ENCODE assay signal across 15 cellular contexts in the genomic region with DNA sequence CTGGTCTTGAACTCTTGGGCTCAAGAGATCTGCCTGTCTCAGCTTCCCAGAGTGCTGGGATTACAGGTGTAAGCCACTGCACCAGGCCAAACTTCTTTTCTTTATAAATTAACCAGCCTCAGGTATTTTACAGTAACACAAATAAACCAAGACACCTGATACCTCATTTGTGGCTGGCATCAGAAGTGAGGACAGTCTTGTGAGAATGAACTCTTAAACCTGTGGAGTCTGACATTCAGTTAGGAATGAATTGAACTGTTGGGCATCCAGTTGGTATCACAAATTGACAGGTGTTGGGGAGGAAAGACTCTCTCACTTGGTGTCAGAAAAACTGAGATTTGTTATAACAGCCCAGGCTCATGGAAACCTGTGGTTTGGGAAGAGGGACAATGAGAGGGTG.
DNase-seq lines count a peak whose midpoint lies in the region; ATAC-seq and TF ChIP-seq lines count a peak whose summit lies in the region.
"Had no signal": no experiment of that assay in that cellular context is flagged by ENCODE, and none has a peak within 500 bp of the region (broad histone marks: within the 10 kb centered on the region; RNA-seq: fewer than 3 reads in every experiment).

No MANE protein-coding gene starts in this region.

- H3K9ac ChIP-seq in PC-3 (ENCODE audit: low read length) = no peak overlapping the region
- H3K9ac ChIP-seq: BLaER1 treated with 17β-estradiol and CSF1 and Interleukin-3, amounts not matched to agents 10 nM and 100 nM had no signal

- H3K9me3 ChIP-seq in HEK293 (ENCODE audit: control insufficient read depth, insufficient read depth, low read depth, low read length) (no peaks in the 10 kb centered on the region), PC-3 (ENCODE audit: low read length) (no peaks in the 10 kb centered on the region)
- H3K9me3 ChIP-seq: HAP-1 had no signal

- H4K20me1 ChIP-seq in PC-3 (ENCODE audit: low read length) = no peaks in the 10 kb centered on the region
- H4K20me1 ChIP-seq: BLaER1 treated with 17β-estradiol and CSF1 and Interleukin-3, amounts not matched to agents 10 nM and 100 nM had no signal

- H3K36me3 ChIP-seq in HEK293 (ENCODE audit: control insufficient read depth in 2 of 2, insufficient read depth in 1 of 2, low read length in 2 of 2) (no peaks in the 10 kb centered on the region; a peak in 1 of 3 replicates), PC-3 (ENCODE audit: low read depth, low read length) (no peaks in the 10 kb centered on the region)
- H3K36me3 ChIP-seq: BLaER1 treated with 17β-estradiol and CSF1 and Interleukin-3, amounts not matched to agents 10 nM and 100 nM; HAP-1 had no signal

- ATAC-seq in PC-3 = no peak
- no peak for ATAC-seq in GM21526 (IDR thresholded peaks at IDR 0.05; ENCODE audit: low FRiP score, unreplicated experiment)
- ATAC-seq: CD8-positive, alpha-beta T cell; K562 had no signal

- POLR2A ChIA-PET in HEK293 (lab: Yijun Ruan, JAX) = interaction anchor here (0.6 kb wide), 1 partner anchor 99 kb away, joined by 7 read pairs; no protein-coding TSS in a partner anchor
- POLR2A ChIA-PET in PC-3 (lab: Charles Lee; ENCODE audit: unreplicated experiment) = interaction anchor here (0.6 kb wide), 1 partner anchor 21 kb away, joined by 9 read pairs; no protein-coding TSS in a partner anchor

- H3K4me1 ChIP-seq in HEK293 (ENCODE audit: control insufficient read depth, insufficient read depth, low read length) (peaks cover 2% of the 10 kb centered on the region; the same call in 1 of the 2 replicates), PC-3 (ENCODE audit: insufficient read depth, low read length) (peaks cover 29% of the 10 kb centered on the region)
- H3K4me1 ChIP-seq: HAP-1 had no signal

- BruUV-seq in PC-3 (replicated peaks; lab: Mats Ljungman, UMichigan) = no TSS peak

- H3K4me1 Mint-ChIP-seq in nephron progenitor cell = peaks cover 3% of the 10 kb centered on the region

- H2AFZ ChIP-seq in PC-3 (ENCODE audit: low read length) = no peak overlapping the region

- no peaks in the 10 kb centered on the region for H3K27me3 ChIP-seq in PC-3 (ENCODE audit: low read length)
- H3K27me3 ChIP-seq: BLaER1 treated with 17β-estradiol and CSF1 and Interleukin-3, amounts not matched to agents 10 nM and 100 nM had no signal

- no peak overlapping the region for H3K4me2 ChIP-seq in PC-3 (ENCODE audit: low read length)
- H3K4me2 ChIP-seq: BLaER1 treated with 17β-estradiol and CSF1 and Interleukin-3, amounts not matched to agents 10 nM and 100 nM had no signal

- H3K4me3 ChIP-seq in HEK293 (ENCODE audit: low read depth, low read length) = no peak overlapping the region
- H3K4me3 ChIP-seq in PC-3 (ENCODE audit: low read length) = no peak overlapping the region
- H3K4me3 ChIP-seq: BLaER1 treated with 17β-estradiol and CSF1 and Interleukin-3, amounts not matched to agents 10 nM and 100 nM; HAP-1; K562 had no signal

- H3K27ac ChIP-seq in HEK293 (ENCODE audit: extremely low read depth, low read depth, low read length) (no peak overlapping the region), PC-3 (ENCODE audit: low read length) (peak overlapping the region; percentile 70; the same call in 1 of the 2 replicates)
- H3K27ac ChIP-seq: BLaER1 treated with 17β-estradiol and CSF1 and Interleukin-3, amounts not matched to agents 10 nM and 100 nM had no signal

- DNase-seq in DMS79 treated with DMSO at 0.1 percent for 48 hours (lab: John Stamatoyannopoulos, UW) = peak; percentile 31
- DNase-seq in PC-3 = peak; percentile 2
- DNase-seq in nephron progenitor cell = no peak
- no peak for DNase-seq in mesenteric fat pad (ENCODE audit: low spot score)
- DNase-seq in NCI-H2196 treated with DMSO at 0.1 percent for 48 hours (lab: John Stamatoyannopoulos, UW; ENCODE audit: unreplicated experiment) = no peak
- DNase-seq: Calu3; CD8-positive, alpha-beta T cell; HFFc6; IMR-90 had no signal

- H3F3A ChIP-seq in PC-3 (ENCODE audit: low read length, unreplicated experiment) = no peaks in the 10 kb centered on the region

- no peak overlapping the region for H3K4me3 Mint-ChIP-seq in nephron progenitor cell
- H3K4me3 Mint-ChIP-seq: B cell; CD8-positive, alpha-beta T cell; HFFc6 had no signal

- peaks cover 6% of the 10 kb centered on the region for H3K9me3 Mint-ChIP-seq in nephron progenitor cell
- H3K9me3 Mint-ChIP-seq: CD8-positive, alpha-beta T cell; HFFc6 had no signal

- peak overlapping the region; percentile 95 for H3K27ac Mint-ChIP-seq in nephron progenitor cell
- H3K27ac Mint-ChIP-seq: B cell; CD8-positive, alpha-beta T cell; HFFc6 had no signal

- H3K9me2 ChIP-seq in PC-3 (replicated peaks; ENCODE audit: low read length) = no peaks in the 10 kb centered on the region

- no peaks in the 10 kb centered on the region for H3K79me2 ChIP-seq in PC-3 (ENCODE audit: low read length)

- H3K27me3 Mint-ChIP-seq in nephron progenitor cell (ENCODE audit: low read depth, poor library complexity) = no peaks in the 10 kb centered on the region
- H3K27me3 Mint-ChIP-seq: B cell had no signal

- TF ChIP-seq CTCF in HEK293 (tag by site-specific recombination; IDR thresholded peaks at IDR 0.05) (no peak), PC-3 (conservative IDR thresholded peaks at IDR 0.05; ENCODE audit: low read depth, low read length) (no peak), nephron progenitor cell (IDR thresholded peaks at IDR 0.05) (no peak)

- intact Hi-C loops in PC-3 (cut with micrococcal nuclease) = loop anchor here (10.0 kb wide), 1 partner anchor 164 kb away; no protein-coding TSS in a partner anchor

- H3K36me3 Mint-ChIP-seq in nephron progenitor cell (ENCODE audit: low read depth) = peaks cover 67% of the 10 kb centered on the region
- H3K36me3 Mint-ChIP-seq: CD8-positive, alpha-beta T cell had no signal

- CTCF ChIA-PET in HEK293 (lab: Yijun Ruan, JAX) = no interaction called here
- CTCF ChIA-PET in PC-3 (lab: Charles Lee) = no interaction called here

TF ChIP-seq in HEK293, 187 proteins besides CTCF, POLR2A, EP300 and RAD21:
- TF ChIP-seq SCRT2 (tag by site-specific recombination; IDR thresholded peaks at IDR 0.05) (peak; percentile 51; the same call in 1 of the 2 replicates), PRDM1 (tag by site-specific recombination; IDR thresholded peaks at IDR 0.05) (no peak), SCRT1 (tag by site-specific recombination; IDR thresholded peaks at IDR 0.05; ENCODE audit: borderline replicate concordance) (peak; percentile 25; the same call in 1 of the 2 replicates)

Comparison
In these comparisons a context has a peak if more than half of its experiments do, and no peak if none do; other contexts are left out.
1. DNase-seq: peak in DMS79 treated with DMSO at 0.1 percent for 48 hours (single experiment) and PC-3 (single experiment); none in nephron progenitor cell (single experiment), mesenteric fat pad (single experiment) and NCI-H2196 treated with DMSO at 0.1 percent for 48 hours (single experiment).